In genomic region chr20:47974234-47974878, GRCh38 we compare ENCODE assay signal across 19 cellular contexts.
"Had no signal": no experiment of that assay in that cellular context is flagged by ENCODE, and none has a peak within 500 bp of the region (broad histone marks: within the 10 kb centered on the region; RNA-seq: fewer than 3 reads in every experiment).

No MANE protein-coding gene starts in this region.

- H3K9me3 ChIP-seq: lower lobe of right lung, psoas muscle, thoracic aorta had no signal

- H2AFZ ChIP-seq: hepatocyte had no signal

- H3K36me3 ChIP-seq: brain microvascular endothelial cell, lower lobe of right lung, thoracic aorta had no signal

- H3K27ac Mint-ChIP-seq: activated CD8-positive, alpha-beta memory T cell treated with anti-CD3 and anti-CD28 coated beads, Interleukin-2, amount 10 ng/mL, durations not matched to agents 7 days and 5 days; activated naive CD4-positive, alpha-beta T cell treated with anti-CD3 and anti-CD28 coated beads, Interleukin-2, amount 50 U/mL, for 72 hours; T-helper 2 cell treated with Interferon-gamma antibody and Interleukin-4, amounts not matched to agents 5 μg/mL and 100 μg/mL, for 36 hours had no signal

- H3K27ac ChIP-seq: brain microvascular endothelial cell, hepatocyte, lower lobe of right lung, psoas muscle, thoracic aorta had no signal

- ATAC-seq: activated CD8-positive, alpha-beta memory T cell treated with anti-CD3 and anti-CD28 coated beads, Interleukin-2, amount 10 ng/mL, durations not matched to agents 7 days and 5 days; activated naive CD4-positive, alpha-beta T cell treated with anti-CD3 and anti-CD28 coated beads, Interleukin-2, amount 50 U/mL, for 72 hours; activated T-cell treated with anti-CD3 and anti-CD28 coated beads, Interleukin-2, amount 50 U/mL, for 4 hours; stimulated activated naive CD8-positive, alpha-beta T cell treated with anti-CD3 and anti-CD28 coated beads, Interleukin-15, Interleukin-2, amounts not matched to agents 100 U/mL and 50 U/mL, for 24 hours had no signal

- H3K4me1 ChIP-seq: psoas muscle had no signal

- DNase-seq: activated CD4-positive, alpha-beta T cell treated with anti-CD3 and anti-CD28 coated beads for 1 hour; activated CD4-positive, alpha-beta T cell treated with anti-CD3 and anti-CD28 coated beads, Interleukin-2, amount 50 U/mL, for 48 hours; activated CD8-positive, alpha-beta memory T cell treated with anti-CD3 and anti-CD28 coated beads, Interleukin-2, amount 10 ng/mL, durations not matched to agents 7 days and 5 days; activated effector memory CD4-positive, alpha-beta T cell treated with anti-CD3 and anti-CD28 coated beads, Interleukin-2, amount 50 U/mL, for 16 hours; activated T-cell treated with anti-CD3 and anti-CD28 coated beads, Interleukin-2, amount 50 U/mL, for 4 hours; brain microvascular endothelial cell; cerebellar nuclear complex; foreskin fibroblast; lower lobe of right lung; occipital lobe; psoas muscle; stimulated activated CD4-positive, alpha-beta T cell treated with anti-CD3 and anti-CD28 coated beads, Interleukin-2, amount 100 ng/mL, for 48 hours; stimulated activated naive CD8-positive, alpha-beta T cell treated with anti-CD3 and anti-CD28 coated beads, Interleukin-15, Interleukin-2, amounts not matched to agents 100 U/mL and 50 U/mL, for 24 hours; SW 1271 had no signal

- H3K79me2 ChIP-seq: hepatocyte had no signal

- H3K4me3 Mint-ChIP-seq: activated CD8-positive, alpha-beta memory T cell treated with anti-CD3 and anti-CD28 coated beads, Interleukin-2, amount 10 ng/mL, durations not matched to agents 7 days and 5 days; activated T-cell treated with anti-CD3 and anti-CD28 coated beads, Interleukin-2, amount 50 U/mL, for 4 hours; T-helper 2 cell treated with Interferon-gamma antibody and Interleukin-4, amounts not matched to agents 5 μg/mL and 100 μg/mL, for 36 hours had no signal

- H3K4me3 ChIP-seq: hepatocyte, lower lobe of right lung, psoas muscle, thoracic aorta had no signal

- H3K9me3 Mint-ChIP-seq: activated naive CD4-positive, alpha-beta T cell treated with anti-CD3 and anti-CD28 coated beads, Interleukin-2, amount 50 U/mL, for 72 hours; activated T-cell treated with anti-CD3 and anti-CD28 coated beads, Interleukin-2, amount 50 U/mL, for 4 hours; T-helper 2 cell treated with Interferon-gamma antibody and Interleukin-4, amounts not matched to agents 5 μg/mL and 100 μg/mL, for 36 hours had no signal

- H3K27me3 ChIP-seq: brain microvascular endothelial cell, hepatocyte had no signal

- H3K4me1 Mint-ChIP-seq: activated CD8-positive, alpha-beta memory T cell treated with anti-CD3 and anti-CD28 coated beads, Interleukin-2, amount 10 ng/mL, durations not matched to agents 7 days and 5 days had no signal

- H3K36me3 Mint-ChIP-seq: activated CD8-positive, alpha-beta memory T cell treated with anti-CD3 and anti-CD28 coated beads, Interleukin-2, amount 10 ng/mL, durations not matched to agents 7 days and 5 days; activated naive CD4-positive, alpha-beta T cell treated with anti-CD3 and anti-CD28 coated beads, Interleukin-2, amount 50 U/mL, for 72 hours; naive B cell had no signal
